In the genomic region with DNA sequence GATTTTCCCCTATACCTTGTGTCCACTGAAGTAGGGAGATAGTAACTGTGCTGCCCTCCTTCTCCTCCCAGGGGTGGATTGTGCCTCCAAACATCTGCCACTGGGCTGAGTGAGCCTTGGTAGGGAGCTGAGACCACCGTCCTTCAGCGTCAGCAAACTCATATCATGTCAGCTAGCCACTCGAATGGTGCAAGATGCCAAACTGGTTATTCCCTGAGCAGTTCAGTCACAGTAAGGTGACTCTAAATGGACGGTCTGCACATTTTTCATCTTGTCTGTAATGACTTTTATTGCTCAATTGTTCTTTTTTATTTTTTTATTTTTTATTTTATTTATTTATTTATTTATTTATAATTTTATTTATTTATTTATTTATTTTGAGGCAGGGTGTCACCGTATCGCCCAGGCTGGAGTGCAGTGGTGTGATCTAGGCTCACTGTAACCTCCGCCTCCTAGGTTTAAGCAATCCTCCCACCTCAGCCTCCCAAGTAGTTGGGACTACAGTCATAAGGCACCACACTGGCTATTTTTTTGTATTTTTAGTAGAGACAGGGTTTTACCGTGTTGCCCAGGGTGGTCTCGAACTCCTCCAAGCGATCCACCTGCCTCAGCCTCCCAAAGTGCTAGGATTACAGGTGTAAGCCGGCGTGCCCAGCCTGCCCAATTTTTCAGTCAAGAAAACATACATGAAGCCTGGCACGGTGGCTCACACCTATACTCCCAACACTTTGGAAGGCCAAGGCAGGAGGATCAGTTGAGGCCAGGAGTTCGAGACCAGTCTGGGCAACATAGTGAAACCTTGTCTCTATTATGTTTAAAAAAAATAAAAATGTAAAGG, we compare ENCODE assay signal across 10 cellular contexts. TPM values are rescaled to one million over a fixed set of nuclear protein-coding genes. Genes with fewer than 3 reads are reported as not detected.
A peak's percentile ranks its signal among the peaks of the same experiment; 100 is the strongest.
DNase-seq lines count a peak whose midpoint lies in the region; ATAC-seq, FAIRE-seq and TF ChIP-seq lines count a peak whose summit lies in the region.
"Had no signal": no experiment of that assay in that cellular context is flagged by ENCODE, and none has a peak within 500 bp of the region (broad histone marks: within the 10 kb centered on the region; RNA-seq: fewer than 3 reads in every experiment).

No MANE protein-coding gene starts in this region.

- no peak overlapping the region for H2BK120ac ChIP-seq in H1 (replicated peaks; ENCODE audit: low read depth, low read length)

- no peaks in the 10 kb centered on the region for H3K27me3 Mint-ChIP-seq in CD8-positive, alpha-beta T cell (ENCODE audit: low read depth)
- H3K27me3 Mint-ChIP-seq: type B pancreatic cell had no signal

- FAIRE-seq in H1 (lab: Jason Lieb, UNC) = no peak

- WGBS in H1 (ENCODE audit: extremely low coverage in 1 of 2, insufficient coverage in 1 of 2, insufficient read length in 1 of 2, insufficient replicate concordance in 2 of 2, low coverage in 1 of 2, low lambda C conversion rate in 2 of 2, missing lambda C conversion rate in 1 of 2), 2 experiments = 95% methylated on average over 14 of the region's 14 CpGs; no CpG with 5 or more reads in 1 of the 2 experiments
- 92% methylated on average over 14 of the region's 14 CpGs for WGBS in prostate gland

- H2BK12ac ChIP-seq in H1 (ENCODE audit: low read depth, low read length) = no peak overlapping the region

- H2BK5ac ChIP-seq in H1 (ENCODE audit: low read depth, low read length) = no peak overlapping the region

- intact Hi-C loops in CD8-positive, alpha-beta T cell (cut with DNase I, micrococcal nuclease) = loop anchor here (1.0 to 2.0 kb wide), 4 partner anchors 7 to 29 kb away; partner anchors contain the start of gene PCBP1 (in 1 of the 2)
- intact Hi-C loops in prostate gland (cut with DNase I) = no loop called here

- no peak for DNase-seq in CD8-positive, alpha-beta T cell
- peak in 1 of 3 donors; percentile 43 for DNase-seq in Peyer's patch
- DNase-seq in H1 (ENCODE audit: low read depth in 1 of 2, low spot score in 2 of 2) = no peak
- DNase-seq in prostate gland (ENCODE audit: low spot score) = no peak
- DNase-seq in retina = no peak
- DNase-seq in NCI-H1436 (lab: John Stamatoyannopoulos, UW) = no peak
- no peak for DNase-seq in activated effector memory CD4-positive, alpha-beta T cell treated with Interleukin-2 at 50 U/mL for 16 hours

- TF ChIP-seq CTCF in CD8-positive, alpha-beta T cell (IDR thresholded peaks at IDR 0.05) = no peak
- TF ChIP-seq CTCF in Peyer's patch (IDR thresholded peaks at IDR 0.05) = no peak
- TF ChIP-seq CTCF in H1 (IDR thresholded peaks at IDR 0.05; ENCODE audit: control extremely low read depth in 1 of 3, insufficient read depth in 1 of 3, low read depth in 1 of 3, low read length in 3 of 3) = no peak
- no peak for TF ChIP-seq CTCF in prostate gland (IDR thresholded peaks at IDR 0.05)

- H3K27me3 ChIP-seq in CD8-positive, alpha-beta T cell (ENCODE audit: insufficient read depth, low read length) = no peaks in the 10 kb centered on the region
- H3K27me3 ChIP-seq in Peyer's patch (no peaks in the 10 kb centered on the region), H1 (replicated peaks in 1 of 4; ENCODE audit: control insufficient read depth in 3 of 4, extremely low read depth in 1 of 4, insufficient read depth in 3 of 4, low read length in 3 of 4) (no peaks in the 10 kb centered on the region), prostate gland (replicated peaks; ENCODE audit: insufficient read depth) (no peaks in the 10 kb centered on the region)

- H3K9ac ChIP-seq in H1 (replicated peaks in 1 of 4; ENCODE audit: extremely low read depth in 1 of 4, low read depth in 3 of 4, low read length in 3 of 4) = no peak overlapping the region

- H2AFZ ChIP-seq in H1 (ENCODE audit: low read length) = no peak overlapping the region

- CTCF ChIA-PET in CD8-positive, alpha-beta T cell (lab: Charles Lee) = interaction anchor here (1.0 to 12.5 kb wide), 2 partner anchors 26 to 42 kb away, joined by 4 to 196 read pairs; no protein-coding TSS in a partner anchor
- CTCF ChIA-PET in H1 (lab: Charles Lee; ENCODE audit: partially characterized antibody) = interaction anchor here (1.0 kb wide), 1 partner anchor 26 kb away, joined by 3 read pairs; no protein-coding TSS in a partner anchor

- TF ChIP-seq POLR2A in Peyer's patch (IDR thresholded peaks at IDR 0.05) (no peak), H1 (IDR thresholded peaks at IDR 0.05; ENCODE audit: control extremely low read depth in 1 of 2, low read depth in 2 of 2, low read length in 2 of 2) (no peak), prostate gland (IDR thresholded peaks at IDR 0.05) (no peak)

- no peak overlapping the region for H3K4ac ChIP-seq in H1 (replicated peaks; ENCODE audit: insufficient read length, low read depth, low read length)

- H3K4me3 Mint-ChIP-seq in CD8-positive, alpha-beta T cell = no peak overlapping the region
- H3K4me3 Mint-ChIP-seq: type B pancreatic cell had no signal

- no peak overlapping the region for H3K4me2 ChIP-seq in H1 (ENCODE audit: insufficient read depth in 1 of 2, low read depth in 2 of 2, low read length in 2 of 2)

- no peak overlapping the region for H2BK15ac ChIP-seq in H1 (ENCODE audit: low read length)

- no peak overlapping the region for H4K91ac ChIP-seq in H1 (replicated peaks; ENCODE audit: insufficient read length, low read length)

- peak overlapping the region; percentile 56 for H3K27ac ChIP-seq in CD8-positive, alpha-beta T cell (ENCODE audit: low read depth, low read length)
- H3K27ac ChIP-seq in Peyer's patch = peak overlapping the region; percentile 80 to 87 (median 83)
- H3K27ac ChIP-seq in H1 (ENCODE audit: low read depth, low read length) = no peak overlapping the region
- H3K27ac ChIP-seq in prostate gland = peak overlapping the region; percentile 75 to 84

- H3K14ac ChIP-seq in H1 (ENCODE audit: insufficient read length) = no peak overlapping the region

- H3K18ac ChIP-seq in H1 (ENCODE audit: extremely low read depth, low read length) = no peak overlapping the region

- no peaks in the 10 kb centered on the region for H4K20me1 ChIP-seq in H1 (replicated peaks in 1 of 2; ENCODE audit: control insufficient read depth in 1 of 2, insufficient read depth in 2 of 2, low read length in 2 of 2)

- H3K79me2 ChIP-seq in H1 (ENCODE audit: control insufficient read depth in 1 of 2, insufficient read depth in 2 of 2, low read length in 2 of 2) = no peaks in the 10 kb centered on the region

- H4K5ac ChIP-seq in H1 (ENCODE audit: insufficient read length, low read depth, low read length) = no peak overlapping the region

- no peak for ATAC-seq in CD8-positive, alpha-beta T cell
- ATAC-seq in HG02588 (IDR thresholded peaks at IDR 0.05; ENCODE audit: unreplicated experiment) = no peak
- ATAC-seq: Panc1 had no signal

- H3K36me3 Mint-ChIP-seq in CD8-positive, alpha-beta T cell = peaks cover 3% of the 10 kb centered on the region

- H2BK20ac ChIP-seq in H1 (ENCODE audit: low read length) = no peak overlapping the region

- H3K56ac ChIP-seq in H1 (replicated peaks; ENCODE audit: insufficient read length, low read depth, low read length) = no peak overlapping the region

- H3K36me3 ChIP-seq in CD8-positive, alpha-beta T cell (ENCODE audit: insufficient read depth, low read length) = no peaks in the 10 kb centered on the region
- H3K36me3 ChIP-seq in Peyer's patch (no peaks in the 10 kb centered on the region), H1 (ENCODE audit: control insufficient read depth in 2 of 4, insufficient read depth in 4 of 4, low read length in 3 of 4) (no peaks in the 10 kb centered on the region), prostate gland (no peaks in the 10 kb centered on the region)

- no peak for TF ChIP-seq RAD21 in H1 (IDR thresholded peaks at IDR 0.05 in 1 of 2, conservative IDR thresholded peaks at IDR 0.05 in 1 of 2; ENCODE audit: low read depth in 2 of 2, low read length in 2 of 2)

- peak overlapping the region; percentile 11; the same call in 1 of the 2 replicates for H4K8ac ChIP-seq in H1 (ENCODE audit: extremely low read depth, insufficient read depth, low read length)

- no peaks in the 10 kb centered on the region for H3K9me3 ChIP-seq in CD8-positive, alpha-beta T cell (ENCODE audit: low read length)
- H3K9me3 ChIP-seq in Peyer's patch (no peaks in the 10 kb centered on the region), H1 (ENCODE audit: insufficient read depth in 2 of 2, low read depth in 1 of 2, low read length in 1 of 2) (no peaks in the 10 kb centered on the region), prostate gland (no peaks in the 10 kb centered on the region)

- H2AK5ac ChIP-seq in H1 (ENCODE audit: low read depth, low read length) = no peak overlapping the region

- peaks cover 31% of the 10 kb centered on the region for H3K4me1 ChIP-seq in CD8-positive, alpha-beta T cell (ENCODE audit: insufficient read depth, low read length)
- peaks cover 0 to 16% (median 10%) of the 10 kb centered on the region in 4 donors for H3K4me1 ChIP-seq in Peyer's patch
- no peaks in the 10 kb centered on the region for H3K4me1 ChIP-seq in H1 (replicated peaks in 1 of 4; ENCODE audit: control insufficient read depth in 3 of 4, insufficient read depth in 4 of 4, low read length in 3 of 4)
- no peaks in the 10 kb centered on the region for H3K4me1 ChIP-seq in prostate gland (replicated peaks)

- no peak overlapping the region for H3K23ac ChIP-seq in H1 (ENCODE audit: insufficient read length)

- no peak overlapping the region for H3K4me3 ChIP-seq in CD8-positive, alpha-beta T cell (ENCODE audit: low read depth, low read length)
- H3K4me3 ChIP-seq in Peyer's patch = no peak overlapping the region
- H3K4me3 ChIP-seq in H1 (ENCODE audit: extremely low read depth in 1 of 4, insufficient read depth in 2 of 4, low read depth in 3 of 4, low read length in 4 of 4) = no peak overlapping the region
- no peak overlapping the region for H3K4me3 ChIP-seq in prostate gland

- H3K79me1 ChIP-seq in H1 (ENCODE audit: low read depth, low read length) = no peaks in the 10 kb centered on the region

- POLR2A ChIA-PET in CD8-positive, alpha-beta T cell (lab: Charles Lee) = interaction anchor here (1.0 to 18.5 kb wide), 7 partner anchors 9 to 182 kb away, joined by 3 to 495 read pairs (median 30); partner anchors contain the start of genes MXD1 and PCBP1
- POLR2A ChIA-PET in H1 (lab: Charles Lee; ENCODE audit: partially characterized antibody) = interaction anchor here (3.0 to 32.2 kb wide), 2 partner anchors 11 to 32 kb away, joined by 19 to 1553 read pairs; no protein-coding TSS in a partner anchor

- H3K27ac Mint-ChIP-seq in CD8-positive, alpha-beta T cell = peak overlapping the region; percentile 93

- no peaks in the 10 kb centered on the region for H3K9me3 Mint-ChIP-seq in CD8-positive, alpha-beta T cell
- H3K9me3 Mint-ChIP-seq: type B pancreatic cell had no signal

- no peaks in the 10 kb centered on the region for H3K23me2 ChIP-seq in H1 (ENCODE audit: low read depth, low read length)

- H3K4me1 Mint-ChIP-seq in CD8-positive, alpha-beta T cell (ENCODE audit: low read depth) = peaks cover 42% of the 10 kb centered on the region

- TF ChIP-seq EP300 in H1 (IDR thresholded peaks at IDR 0.05; ENCODE audit: borderline replicate concordance in 1 of 2, low read depth in 2 of 2, low read length in 2 of 2) = no peak

RNA-seq across cellular contexts. Expression of gene PCBP1, which starts 8.8 kb away (rescaled TPM):
- 100 to 1,000 TPM; 239 to 255 TPM for total RNA-seq in CD8-positive, alpha-beta T cell
- 100 to 1,000 TPM; 129 to 152 (median 134) TPM for total RNA-seq in Peyer's patch
- 493 and 511 TPM in 2 replicates for total RNA-seq in H1 (2021; fragmentation: NEBNext Ultra II Directional; extraction: Animal tissue kit (Norgen Biotek cat#: 25700))
- 279 and 316 TPM in 2 replicates for polyA plus RNA-seq in H1 (2011; rRNA removed)
- 181 TPM for polyA plus RNA-seq in H1 (2011; cell fraction: cytosol; rRNA removed)
- 208 TPM for polyA plus RNA-seq in H1 (2011; cell fraction: nucleus; rRNA removed)
- polyA plus RNA-seq in H1 (2012, experiment 1 of 2) = 451 to 481 TPM (median 460 TPM) in 4 replicates
- polyA plus RNA-seq in H1 (2012, experiment 2 of 2) = 526 TPM
- polyA plus RNA-seq in H1 (2013, experiment 1 of 2) = 268 TPM
- polyA plus RNA-seq in H1 (2013, experiment 2 of 2) = 272 TPM
- polyA minus RNA-seq in H1 (2011; rRNA and poly(A)+ RNA removed) = 108 and 124 TPM in 2 replicates
- polyA minus RNA-seq in H1 (2011; cell fraction: cytosol; rRNA and poly(A)+ RNA removed) = 164 TPM
- 102 TPM for polyA minus RNA-seq in H1 (2011; cell fraction: nucleus; rRNA and poly(A)+ RNA removed)
- 100 to 1,000 TPM; 166 to 219 TPM for total RNA-seq in prostate gland
